32 cellular contexts compared by ENCODE assay signal in the genomic region with DNA sequence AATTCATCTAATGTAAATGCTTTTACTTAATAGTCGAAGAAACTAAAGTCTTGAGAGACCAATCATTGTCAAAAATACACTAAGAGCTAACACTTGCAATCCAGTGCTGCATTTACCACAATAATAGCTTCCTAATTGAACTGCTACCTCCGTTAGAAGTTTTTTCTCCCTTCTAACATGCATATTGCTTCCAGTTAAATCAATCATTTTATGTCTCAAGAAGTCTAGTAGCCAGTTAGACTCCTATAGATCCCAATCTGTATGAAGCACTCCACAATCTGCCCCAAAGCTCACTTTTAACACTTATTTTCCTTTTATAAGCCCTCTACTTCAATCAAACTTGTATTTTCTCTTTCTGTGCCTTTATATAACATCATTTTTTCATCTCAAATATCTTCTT. TPM values are rescaled to one million over a fixed set of nuclear protein-coding genes. Genes with fewer than 3 reads are reported as not detected.
"Had no signal": no experiment of that assay in that cellular context is flagged by ENCODE, and none has a peak within 500 bp of the region (broad histone marks: within the 10 kb centered on the region; RNA-seq: fewer than 3 reads in every experiment).

No MANE protein-coding gene starts in this region.

- H3K4me1 ChIP-seq: colonic mucosa, esophagus squamous epithelium, gastrocnemius medialis, heart right ventricle, left lung, lower lobe of right lung had no signal

- H3K27ac ChIP-seq: colonic mucosa, epithelial cell of prostate, esophagus squamous epithelium, gastrocnemius medialis, heart right ventricle, left lung, lower lobe of right lung had no signal

- H3K4me1 Mint-ChIP-seq: naive B cell had no signal

- H3K36me3 ChIP-seq: colonic mucosa, esophagus squamous epithelium, gastrocnemius medialis, heart right ventricle, left lung, lower lobe of right lung had no signal

- ATAC-seq: effector memory CD8-positive, alpha-beta T cell; esophagus mucosa; gastrocnemius medialis; heart right ventricle; left cardiac atrium; left lung; left ventricle myocardium superior; lower lobe of right lung; mucosa of descending colon had no signal

- H3K9me3 ChIP-seq: colonic mucosa, esophagus squamous epithelium, gastrocnemius medialis, heart right ventricle, left lung, lower lobe of right lung, mucosa of descending colon had no signal

- H3K4me3 Mint-ChIP-seq: dendritic cell treated with granulocyte-macrophage colony-stimulating factor and Interleukin-4, amounts not matched to agents 40 ng/mL and 50 ng/mL, for 4 days; effector memory CD8-positive, alpha-beta T cell; endodermal cell; mesothelial cell of epicardium; naive B cell had no signal

- H3K27me3 Mint-ChIP-seq: dendritic cell treated with granulocyte-macrophage colony-stimulating factor and Interleukin-4, amounts not matched to agents 40 ng/mL and 50 ng/mL, for 4 days; effector memory CD8-positive, alpha-beta T cell; naive B cell had no signal

- H3K27me3 ChIP-seq: colonic mucosa, esophagus squamous epithelium, gastrocnemius medialis, heart right ventricle, left lung had no signal

- H3K36me3 Mint-ChIP-seq: mesothelial cell of epicardium, naive B cell had no signal

- DNase-seq: colonic mucosa; cortex of kidney; effector CD8-positive, alpha-beta T cell; effector memory CD8-positive, alpha-beta T cell; endodermal cell; erythroblast; esophagus squamous epithelium; foreskin fibroblast; foreskin melanocyte; gastrocnemius medialis; glutamatergic neuron; head of caudate nucleus; heart right ventricle; hippocampal formation; left cardiac atrium; left lung; left ventricle myocardium superior; lower lobe of right lung; mesenchymal stem cell; mucosa of descending colon; naive B cell had no signal

- H3K27ac Mint-ChIP-seq: dendritic cell treated with granulocyte-macrophage colony-stimulating factor and Interleukin-4, amounts not matched to agents 40 ng/mL and 50 ng/mL, for 4 days; effector memory CD8-positive, alpha-beta T cell; endodermal cell; mesothelial cell of epicardium; naive B cell had no signal

- H3K4me3 ChIP-seq: colonic mucosa, esophagus squamous epithelium, gastrocnemius medialis, heart right ventricle, left lung, lower lobe of right lung, mucosa of descending colon had no signal

RNA-seq across cellular contexts. Expression of gene GRID2, which starts 41.4 kb away (rescaled TPM):
- total RNA-seq: colonic mucosa, dermis microvascular lymphatic vessel endothelial cell, esophagus mucosa, esophagus squamous epithelium, gastrocnemius medialis, glomerular endothelial cell, kidney epithelial cell, lower leg skin, lower lobe of right lung, lung microvascular endothelial cell, mesenteric fat pad had no signal
- polyA plus RNA-seq: keratinocyte had no signal
